Comparison of ENCODE assay signal across 9 cellular contexts in the genomic region with DNA sequence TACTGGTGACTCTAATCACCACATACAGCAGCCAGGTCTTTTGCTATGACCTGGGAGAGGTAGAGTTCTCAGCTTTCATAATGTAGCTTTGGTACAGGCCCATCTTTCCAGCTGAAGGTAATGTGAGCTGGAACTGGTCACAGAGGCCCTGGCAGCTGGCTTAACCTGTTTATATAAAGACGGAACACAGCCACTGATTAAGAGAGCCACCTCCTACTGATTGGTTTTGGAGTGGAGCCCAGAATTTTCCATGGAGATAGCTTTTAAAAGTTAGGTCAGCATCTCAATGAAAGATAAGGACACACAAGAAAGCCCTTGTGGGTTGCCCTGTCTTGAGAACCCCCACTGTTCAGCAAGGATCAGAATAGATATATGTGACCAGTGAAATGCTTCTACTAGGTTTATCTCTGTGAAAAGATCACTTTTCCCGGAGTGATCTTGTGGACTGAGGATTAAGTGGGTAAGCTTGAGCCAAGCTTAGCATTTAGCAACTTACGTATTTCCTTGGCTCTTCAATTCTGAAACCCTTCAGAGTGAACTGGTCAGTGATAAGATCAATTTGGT.
DNase-seq lines count a peak whose midpoint lies in the region; ATAC-seq and TF ChIP-seq lines count a peak whose summit lies in the region.
"Had no signal": no experiment of that assay in that cellular context is flagged by ENCODE, and none has a peak within 500 bp of the region (broad histone marks: within the 10 kb centered on the region; RNA-seq: fewer than 3 reads in every experiment).

No MANE protein-coding gene starts in this region.

- H3K36me3 Mint-ChIP-seq in activated naive CD8-positive, alpha-beta T cell treated with anti-CD3 and anti-CD28 coated beads for 36 hours = no peaks in the 10 kb centered on the region

- H3K4me1 Mint-ChIP-seq in activated naive CD8-positive, alpha-beta T cell treated with anti-CD3 and anti-CD28 coated beads for 36 hours = peaks cover 4% of the 10 kb centered on the region

- H3K36me3 ChIP-seq in left ventricle myocardium inferior (no peaks in the 10 kb centered on the region), testis (ENCODE audit: low read depth, missing control alignments) (no peaks in the 10 kb centered on the region)

- intact Hi-C loops in left ventricle myocardium inferior (cut with micrococcal nuclease) = no loop called here
- intact Hi-C loops in testis (cut with DNase I; ENCODE audit: low total_unique reads) = no loop called here

- 42 to 62% methylated on average over 3 of the region's 3 CpGs for WGBS in testis, 2 donors

- H3K27me3 Mint-ChIP-seq in activated naive CD8-positive, alpha-beta T cell treated with anti-CD3 and anti-CD28 coated beads for 36 hours = peaks cover 32% of the 10 kb centered on the region

- DNase-seq in LNCaP clone FGC (ENCODE audit: low read depth) = peak; percentile 90
- peak; percentile 81 for DNase-seq in RPMI7951 (ENCODE audit: low read depth)
- DNase-seq in left ventricle myocardium inferior = no peak
- DNase-seq in testis = peak; percentile 82
- DNase-seq in hippocampal formation (lab: John Stamatoyannopoulos, UW) = no peak
- no peak for DNase-seq in activated naive CD8-positive, alpha-beta T cell treated with anti-CD3 and anti-CD28 coated beads for 36 hours
- DNase-seq in cortex of kidney (lab: John Stamatoyannopoulos, UW) = no peak

- no peak overlapping the region for H3K4me3 Mint-ChIP-seq in activated naive CD8-positive, alpha-beta T cell treated with anti-CD3 and anti-CD28 coated beads for 36 hours
- H3K4me3 Mint-ChIP-seq: T-helper 2 cell treated with Interferon-gamma antibody and Interleukin-4, amounts not matched to agents 5 μg/mL and 100 μg/mL, for 36 hours had no signal

- no peaks in the 10 kb centered on the region for H3K9me3 Mint-ChIP-seq in activated naive CD8-positive, alpha-beta T cell treated with anti-CD3 and anti-CD28 coated beads for 36 hours
- H3K9me3 Mint-ChIP-seq: T-helper 2 cell treated with Interferon-gamma antibody and Interleukin-4, amounts not matched to agents 5 μg/mL and 100 μg/mL, for 36 hours had no signal

- no peak for ATAC-seq in HG03442 (IDR thresholded peaks at IDR 0.05; ENCODE audit: unreplicated experiment)

- TF ChIP-seq CTCF in LNCaP clone FGC (IDR thresholded peaks at IDR 0.05; ENCODE audit: control insufficient read depth, extremely low read depth, insufficient read depth) (no peak), left ventricle myocardium inferior (IDR thresholded peaks at IDR 0.05; ENCODE audit: borderline replicate concordance) (no peak), testis (IDR thresholded peaks at IDR 0.05) (no peak)

- H3K4me3 ChIP-seq in LNCaP clone FGC (ENCODE audit: low read depth, low read length) = no peak overlapping the region
- H3K4me3 ChIP-seq in left ventricle myocardium inferior = no peak overlapping the region
- no peak overlapping the region for H3K4me3 ChIP-seq in testis

- H3K9me3 ChIP-seq in left ventricle myocardium inferior (replicated peaks) (no peaks in the 10 kb centered on the region), testis (no peaks in the 10 kb centered on the region)

- no peaks in the 10 kb centered on the region for H3K27me3 ChIP-seq in left ventricle myocardium inferior (ENCODE audit: low read depth)
- no peaks in the 10 kb centered on the region for H3K27me3 ChIP-seq in testis

- no peak overlapping the region for H3K27ac Mint-ChIP-seq in activated naive CD8-positive, alpha-beta T cell treated with anti-CD3 and anti-CD28 coated beads for 36 hours
- H3K27ac Mint-ChIP-seq: T-helper 2 cell treated with Interferon-gamma antibody and Interleukin-4, amounts not matched to agents 5 μg/mL and 100 μg/mL, for 36 hours had no signal

- TF ChIP-seq POLR2A in testis (IDR thresholded peaks at IDR 0.05) = no peak

- H3K4me1 ChIP-seq in left ventricle myocardium inferior = peaks cover 40% of the 10 kb centered on the region
- H3K4me1 ChIP-seq in testis = peaks cover 32% of the 10 kb centered on the region

- H3K27ac ChIP-seq in left ventricle myocardium inferior (replicated peaks) (peak overlapping the region; percentile 5), testis (peak overlapping the region; percentile 53 to 71)

Comparison
In these comparisons a context has a peak if more than half of its experiments do, and no peak if none do; other contexts are left out.
1. DNase-seq: peak in LNCaP clone FGC (single experiment), RPMI7951 (single experiment) and testis (single experiment); none in left ventricle myocardium inferior (single experiment), hippocampal formation (0 of 2), activated naive CD8-positive, alpha-beta T cell treated with anti-CD3 and anti-CD28 coated beads for 36 hours (single experiment) and cortex of kidney (single experiment).